8 cellular contexts compared by ENCODE assay signal in genomic region chr3:185768578-185768982, GRCh38. TPM values are rescaled to one million over a fixed set of nuclear protein-coding genes. Genes with fewer than 3 reads are reported as not detected.
A peak's percentile ranks its signal among the peaks of the same experiment; 100 is the strongest.
DNase-seq lines count a peak whose midpoint lies in the region; ATAC-seq and TF ChIP-seq lines count a peak whose summit lies in the region.
"Not testable (repeated sequence)": the region's sequence is repeated elsewhere in the genome, so short reads cannot be mapped to it uniquely, and the experiment has no call there.

No MANE protein-coding gene starts in this region.

- 71 to 83% methylated on average over 4 of the region's 4 CpGs for WGBS in lung, 2 donors

- H3K27me3 Mint-ChIP-seq in activated T-cell treated with anti-CD3 and anti-CD28 coated beads, Interleukin-2, amount 50 U/mL, for 24 hours = peaks cover 19% of the 10 kb centered on the region

- TF ChIP-seq CTCF in GM20000 (IDR thresholded peaks at IDR 0.05; ENCODE audit: extremely low read depth, missing control alignments) (peak; percentile 76), epithelial cell of esophagus (IDR thresholded peaks at IDR 0.05; ENCODE audit: insufficient read depth, low read depth, low read length, missing control alignments) (peak; percentile 76), lung (IDR thresholded peaks at IDR 0.05; ENCODE audit: control extremely low read depth, extremely low read depth) (peak; percentile 64)

- H3K27me3 ChIP-seq in SJSA1 (replicated peaks); lung (ENCODE audit: control insufficient read depth, insufficient read depth): not testable (repeated sequence)

- not testable (repeated sequence) for H3K27ac ChIP-seq in SJSA1; lung (ENCODE audit: low read depth in 1 of 2, low read length in 1 of 2)

- not testable (repeated sequence) for H3K36me3 Mint-ChIP-seq in activated T-cell treated with anti-CD3 and anti-CD28 coated beads, Interleukin-2, amount 50 U/mL, for 24 hours (ENCODE audit: low read depth)

- not testable (repeated sequence) for H3K36me3 ChIP-seq in SJSA1; lung (ENCODE audit: control insufficient read depth in 2 of 2, insufficient read depth in 2 of 2, low read length in 2 of 2)

- not testable (repeated sequence) for H3K4me1 Mint-ChIP-seq in activated T-cell treated with anti-CD3 and anti-CD28 coated beads, Interleukin-2, amount 50 U/mL, for 24 hours (ENCODE audit: low read depth)

- H3K9me3 Mint-ChIP-seq in activated T-cell treated with anti-CD3 and anti-CD28 coated beads, Interleukin-2, amount 50 U/mL, for 24 hours = not testable (repeated sequence)

- not testable (repeated sequence) for H3K27ac Mint-ChIP-seq in activated T-cell treated with anti-CD3 and anti-CD28 coated beads, Interleukin-2, amount 50 U/mL, for 24 hours

- peaks cover 40% of the 10 kb centered on the region for H3K4me1 ChIP-seq in SJSA1 (replicated peaks)
- H3K4me1 ChIP-seq in lung (ENCODE audit: control insufficient read depth in 2 of 2, insufficient read depth in 2 of 2, low read length in 2 of 2) = not testable (repeated sequence)

- ATAC-seq in lung (ENCODE audit: insufficient read depth, low FRiP score) = not testable (repeated sequence)

- H3K9me3 ChIP-seq in SJSA1 (replicated peaks); lung (ENCODE audit: control insufficient read depth in 2 of 2, insufficient read depth in 1 of 2, low read length in 1 of 2): not testable (repeated sequence)

- not testable (repeated sequence) for H3K4me3 Mint-ChIP-seq in activated T-cell treated with anti-CD3 and anti-CD28 coated beads, Interleukin-2, amount 50 U/mL, for 24 hours

- DNase-seq in AG20443 (ENCODE audit: low spot score) = peak; percentile 41
- DNase-seq in GM20000 (ENCODE audit: low spot score) = peak; percentile 53
- DNase-seq in NCI-H146 treated with DMSO at 0.1 percent for 48 hours (lab: John Stamatoyannopoulos, UW; ENCODE audit: unreplicated experiment) = peak; percentile 49
- DNase-seq in SJSA1 (ENCODE audit: low read depth in 1 of 2, low spot score in 2 of 2) = peak; percentile 43 to 50
- DNase-seq in activated T-cell treated with anti-CD3 and anti-CD28 coated beads, Interleukin-2, amount 50 U/mL, for 24 hours = peak; percentile 35
- peak; percentile 78 for DNase-seq in epithelial cell of esophagus (ENCODE audit: low read depth)
- peak; percentile 53 for DNase-seq in lung (ENCODE audit: low spot score)
- peak; percentile 5 for DNase-seq in stimulated activated CD4-positive, alpha-beta T cell treated with anti-CD3 and anti-CD28 coated beads, Interleukin-4, amount 100 ng/mL, for 1 hour

- H3K4me3 ChIP-seq in SJSA1; epithelial cell of esophagus (ENCODE audit: low read length); lung: not testable (repeated sequence)

RNA-seq across cellular contexts. Expression of gene IGF2BP2, which starts 56.3 kb away (rescaled TPM):
- 37.9 and 96.5 TPM in 2 replicates for total RNA-seq in SJSA1 (2014; rRNA removed; shearing (Covaris generic))
- 10 to 100 TPM; 15.6 to 92.6 TPM for total RNA-seq in lung
- polyA plus RNA-seq in lung = 1 to 10 TPM; 7.8 to 8.1 TPM

Comparison
In these comparisons a context has a peak if more than half of its experiments do, and no peak if none do; other contexts are left out.
1. DNase-seq: peak in every context shown above with its lines; median percentile 78 in epithelial cell of esophagus; 53 in GM20000; 53 in lung; 49 in NCI-H146 treated with DMSO at 0.1 percent for 48 hours; 46 in SJSA1; 41 in AG20443; 35 in activated T-cell treated with anti-CD3 and anti-CD28 coated beads, Interleukin-2, amount 50 U/mL, for 24 hours; 5 in stimulated activated CD4-positive, alpha-beta T cell treated with anti-CD3 and anti-CD28 coated beads, Interleukin-4, amount 100 ng/mL, for 1 hour.